26 cellular contexts compared by ENCODE assay signal in genomic region chr12:120144215-120144614, GRCh38.
"Had no signal": no experiment of that assay in that cellular context is flagged by ENCODE, and none has a peak within 500 bp of the region (broad histone marks: within the 10 kb centered on the region; RNA-seq: fewer than 3 reads in every experiment).

No MANE protein-coding gene starts in this region.

- DNase-seq: colonic mucosa; cortex of kidney; effector CD8-positive, alpha-beta T cell; effector memory CD8-positive, alpha-beta T cell; endodermal cell; erythroblast; foreskin keratinocyte; heart left ventricle; hypothalamus; immature natural killer cell; islet precursor cell; left cardiac atrium; left lung; left ventricle myocardium superior; lower lobe of right lung; mesendoderm; midbrain; naive thymus-derived CD4-positive, alpha-beta T cell had no signal

- H3K27me3 ChIP-seq: colonic mucosa, esophagus muscularis mucosa, foreskin keratinocyte, gastroesophageal sphincter, heart left ventricle, hepatocyte, left lung had no signal

- H3K9me3 ChIP-seq: colonic mucosa, esophagus muscularis mucosa, gastroesophageal sphincter, heart left ventricle, left lung, lower lobe of right lung had no signal

- H3K4me1 ChIP-seq: colonic mucosa, esophagus muscularis mucosa, foreskin keratinocyte, gastroesophageal sphincter, heart left ventricle, left lung, lower lobe of right lung had no signal

- H3K9me3 Mint-ChIP-seq: dendritic cell treated with granulocyte-macrophage colony-stimulating factor and Interleukin-4, amounts not matched to agents 40 ng/mL and 50 ng/mL, for 4 days; effector memory CD8-positive, alpha-beta T cell; endodermal cell; immature natural killer cell; memory B cell; naive thymus-derived CD4-positive, alpha-beta T cell had no signal

- FAIRE-seq: endometrium, frontal cortex had no signal

- H3K4me3 ChIP-seq: colonic mucosa, esophagus muscularis mucosa, gastroesophageal sphincter, heart left ventricle, hepatocyte, left lung, lower lobe of right lung had no signal

- ATAC-seq: effector memory CD8-positive, alpha-beta T cell; foreskin keratinocyte; gastroesophageal sphincter; left cardiac atrium; left lung; left ventricle myocardium superior; lower lobe of right lung; naive thymus-derived CD4-positive, alpha-beta T cell had no signal

- H3K27ac ChIP-seq: colonic mucosa, epithelial cell of prostate, esophagus muscularis mucosa, foreskin keratinocyte, gastroesophageal sphincter, heart left ventricle, hepatocyte, left lung, lower lobe of right lung had no signal

- H3K4me3 Mint-ChIP-seq: dendritic cell treated with granulocyte-macrophage colony-stimulating factor and Interleukin-4, amounts not matched to agents 40 ng/mL and 50 ng/mL, for 4 days; effector memory CD8-positive, alpha-beta T cell; endodermal cell; immature natural killer cell; memory B cell; naive thymus-derived CD4-positive, alpha-beta T cell had no signal

- H3K79me2 ChIP-seq: hepatocyte had no signal

- H3K27ac Mint-ChIP-seq: dendritic cell treated with granulocyte-macrophage colony-stimulating factor and Interleukin-4, amounts not matched to agents 40 ng/mL and 50 ng/mL, for 4 days; effector memory CD8-positive, alpha-beta T cell; immature natural killer cell; memory B cell; naive thymus-derived CD4-positive, alpha-beta T cell had no signal

- H2AFZ ChIP-seq: hepatocyte had no signal

- H3K27me3 Mint-ChIP-seq: dendritic cell treated with granulocyte-macrophage colony-stimulating factor and Interleukin-4, amounts not matched to agents 40 ng/mL and 50 ng/mL, for 4 days; effector memory CD8-positive, alpha-beta T cell; memory B cell; naive thymus-derived CD4-positive, alpha-beta T cell had no signal

- H3K4me2 ChIP-seq: hepatocyte had no signal

- H3K4me1 Mint-ChIP-seq: endodermal cell; immature natural killer cell; memory B cell; naive thymus-derived CD4-positive, alpha-beta T cell had no signal
